Comparison of ENCODE assay signal across 14 cellular contexts in the genomic region with DNA sequence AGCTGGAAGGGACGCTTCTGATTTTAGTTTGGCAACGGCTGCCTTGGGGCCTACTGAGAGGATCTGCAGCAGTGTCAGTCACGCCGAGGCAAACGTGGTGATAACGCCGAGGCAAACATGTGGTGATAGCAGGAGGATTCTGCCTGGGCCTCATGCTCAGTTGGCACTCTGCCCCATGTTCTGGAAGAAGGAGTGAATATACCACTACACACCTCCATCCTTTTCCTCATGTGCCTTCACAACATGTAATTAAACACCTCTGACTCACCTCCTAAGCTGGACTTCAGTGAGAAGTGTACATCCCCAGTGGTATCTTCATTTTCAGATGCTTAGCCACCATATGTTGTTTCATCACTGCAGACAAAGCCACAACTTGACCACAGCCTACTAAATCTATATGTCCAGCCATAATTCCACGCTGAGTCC.
A peak's percentile ranks its signal among the peaks of the same experiment; 100 is the strongest.
DNase-seq lines count a peak whose midpoint lies in the region; TF ChIP-seq lines count a peak whose summit lies in the region.
"Had no signal": no experiment of that assay in that cellular context is flagged by ENCODE, and none has a peak within 500 bp of the region (broad histone marks: within the 10 kb centered on the region; RNA-seq: fewer than 3 reads in every experiment).

No MANE protein-coding gene starts in this region.

- TF ChIP-seq CTCF in MCF 10A (IDR thresholded peaks at IDR 0.05; ENCODE audit: unreplicated experiment) (no peak), breast epithelium (IDR thresholded peaks at IDR 0.05) (no peak), astrocyte of the spinal cord (IDR thresholded peaks at IDR 0.05; ENCODE audit: low read depth, low read length) (no peak), Caco-2 (IDR thresholded peaks at IDR 0.05; ENCODE audit: insufficient read depth in 1 of 2, low read depth in 1 of 2, low read length in 1 of 2, severe bottlenecking in 1 of 2, unreplicated experiment in 1 of 2) (no peak)

- H3K4me3 ChIP-seq in breast epithelium (no peak overlapping the region), astrocyte of the spinal cord (ENCODE audit: low read depth, low read length) (no peak overlapping the region), Caco-2 (ENCODE audit: low read depth, low read length) (no peak overlapping the region)

- no peak for TF ChIP-seq POLR2A in breast epithelium (IDR thresholded peaks at IDR 0.05)

- DNase-seq in MCF 10A (ENCODE audit: unreplicated experiment) (peak; percentile 81), breast epithelium (ENCODE audit: low spot score in 2 of 2) (no peak), astrocyte of the spinal cord (ENCODE audit: low read depth, low spot score) (peak; percentile 33), iris pigment epithelial cell (ENCODE audit: low read depth) (peak; percentile 86), Caco-2 (no peak), NCI-H345 treated with DMSO at 0.1 percent for 48 hours (lab: John Stamatoyannopoulos, UW; ENCODE audit: unreplicated experiment) (no peak), Ammon's horn (ENCODE audit: low spot score) (no peak)
- DNase-seq in effector CD4-positive, alpha-beta T cell: no peak
- DNase-seq: activated T-cell treated with anti-CD3 and anti-CD28 coated beads, Interleukin-2, amount 50 U/mL, for 72 hours; H9; NCI-H1436; stimulated activated naive CD8-positive, alpha-beta T cell treated with anti-CD3 and anti-CD28 coated beads, Interleukin-15, Interleukin-2, amounts not matched to agents 100 U/mL and 50 U/mL, for 24 hours had no signal

- CTCF ChIA-PET in MCF 10A (lab: Yijun Ruan, JAX): no interaction called here
- CTCF ChIA-PET in Caco-2 (lab: Charles Lee): no interaction called here

- peaks cover 11% of the 10 kb centered on the region for H3K4me1 Mint-ChIP-seq in MCF 10A (ENCODE audit: insufficient read depth, unreplicated experiment)
- no peaks in the 10 kb centered on the region for H3K4me1 Mint-ChIP-seq in Caco-2 (ENCODE audit: low read depth, unreplicated experiment)

- no peaks in the 10 kb centered on the region for H3K27me3 Mint-ChIP-seq in MCF 10A (ENCODE audit: insufficient read depth, unreplicated experiment)
- no peaks in the 10 kb centered on the region for H3K27me3 Mint-ChIP-seq in Caco-2 (ENCODE audit: insufficient read depth, unreplicated experiment)

- no peak overlapping the region for H3K4me3 Mint-ChIP-seq in MCF 10A (ENCODE audit: unreplicated experiment)
- H3K4me3 Mint-ChIP-seq in Caco-2 (ENCODE audit: unreplicated experiment): no peak overlapping the region
- H3K4me3 Mint-ChIP-seq: activated T-cell treated with anti-CD3 and anti-CD28 coated beads, Interleukin-2, amount 50 U/mL, for 72 hours; H9; nephron had no signal

- no peaks in the 10 kb centered on the region for H3K9me3 ChIP-seq in breast epithelium
- no peaks in the 10 kb centered on the region for H3K9me3 ChIP-seq in Caco-2

- intact Hi-C loops in MCF 10A (cut with micrococcal nuclease): no loop called here
- intact Hi-C loops in breast epithelium (cut with DNase I; ENCODE audit: low total_unique reads): no loop called here
- intact Hi-C loops in Caco-2 (cut with micrococcal nuclease; ENCODE audit: unreplicated experiment): no loop called here

- in situ Hi-C loops in astrocyte of the spinal cord (cut with HindIII; ENCODE audit: low sequenced_read_pairs): no loop called here

- no peaks in the 10 kb centered on the region for H3K27me3 ChIP-seq in breast epithelium
- H3K27me3 ChIP-seq in Caco-2 (replicated peaks; ENCODE audit: control insufficient read depth, insufficient read depth, low read length): no peaks in the 10 kb centered on the region

- H3K9me3 Mint-ChIP-seq in MCF 10A (ENCODE audit: unreplicated experiment) (no peaks in the 10 kb centered on the region), Caco-2 (ENCODE audit: unreplicated experiment) (no peaks in the 10 kb centered on the region)
- H3K9me3 Mint-ChIP-seq: nephron had no signal

- H3K4me1 ChIP-seq in breast epithelium (no peaks in the 10 kb centered on the region), Caco-2 (peaks cover 6% of the 10 kb centered on the region)

- H3K36me3 Mint-ChIP-seq in MCF 10A (ENCODE audit: insufficient read depth, unreplicated experiment) (no peaks in the 10 kb centered on the region), Caco-2 (ENCODE audit: insufficient read depth, unreplicated experiment) (no peaks in the 10 kb centered on the region)

- H3K36me3 ChIP-seq in breast epithelium (no peaks in the 10 kb centered on the region), Caco-2 (ENCODE audit: control insufficient read depth, insufficient read depth, low read length) (no peaks in the 10 kb centered on the region)

- no TSS peak for BruUV-seq in MCF 10A (replicated peaks; lab: Mats Ljungman, UMichigan)
- BruUV-seq in Caco-2 (replicated peaks; lab: Mats Ljungman, UMichigan): no TSS peak

- POLR2A ChIA-PET in MCF 10A (lab: Yijun Ruan, JAX): interaction anchor here (0.7 kb wide), 1 partner anchor 18 kb away, joined by 3 read pairs; no protein-coding TSS in a partner anchor
- POLR2A ChIA-PET in Caco-2 (lab: Charles Lee): no interaction called here

- H3K27ac ChIP-seq in breast epithelium: peak overlapping the region in 1 of 2 donors; percentile 79
- H3K27ac ChIP-seq: VCaP had no signal

- no peak overlapping the region for H3K27ac Mint-ChIP-seq in MCF 10A (ENCODE audit: low read depth, unreplicated experiment)
- H3K27ac Mint-ChIP-seq in Caco-2 (ENCODE audit: unreplicated experiment): no peak overlapping the region
- H3K27ac Mint-ChIP-seq: activated T-cell treated with anti-CD3 and anti-CD28 coated beads, Interleukin-2, amount 50 U/mL, for 72 hours; H9; nephron had no signal

Comparison
In these comparisons a context has a peak if more than half of its experiments do, and no peak if none do; other contexts are left out.
1. DNase-seq: peak in MCF 10A (single experiment), astrocyte of the spinal cord (single experiment) and iris pigment epithelial cell (single experiment); none in breast epithelium (0 of 2), effector CD4-positive, alpha-beta T cell (single experiment), Caco-2 (0 of 2), NCI-H345 treated with DMSO at 0.1 percent for 48 hours (single experiment) and Ammon's horn (single experiment).